8 cellular contexts compared by ENCODE assay signal in genomic region chr11:61362542-61362875, GRCh38. TPM values are rescaled to one million over a fixed set of nuclear protein-coding genes. Genes with fewer than 3 reads are reported as not detected.
A peak's percentile ranks its signal among the peaks of the same experiment; 100 is the strongest.
DNase-seq lines count a peak whose midpoint lies in the region; ATAC-seq, FAIRE-seq and TF ChIP-seq lines count a peak whose summit lies in the region.

No MANE protein-coding gene starts in this region.

- POLR2A ChIA-PET in activated CD4-positive, alpha-beta T cell treated with anti-CD3 and anti-CD28 coated beads for 36 hours (lab: Charles Lee) = interaction anchor here (0.8 to 4.0 kb wide), 8 partner anchors 23 to 320 kb away, joined by 3 to 26 read pairs (median 8); partner anchors contain the start of genes CPSF7, DDB1, SDHAF2 and TKFC
- POLR2A ChIA-PET in GM10248 (lab: Yijun Ruan, JAX) = interaction anchor here (1.2 to 3.9 kb wide), 10 partner anchors 8 to 67 kb away, joined by 3 to 38 read pairs (median 7); partner anchors contain the start of genes CPSF7, SDHAF2 and TMEM216

- H3K27ac ChIP-seq in OCI-LY1 (ENCODE audit: low read depth, low read length, poor library complexity, severe bottlenecking) (peak overlapping the region; percentile 99), astrocyte (ENCODE audit: low read depth, low read length) (peak overlapping the region; percentile 93)

- CTCF ChIA-PET in activated CD4-positive, alpha-beta T cell treated with anti-CD3 and anti-CD28 coated beads for 36 hours (lab: Charles Lee) = interaction anchor here (0.8 to 9.5 kb wide), 10 partner anchors 11 to 531 kb away, joined by 3 to 66 read pairs (median 8); partner anchors contain the start of genes DDB1, TKFC and TMEM216
- CTCF ChIA-PET in GM10248 (lab: Yijun Ruan, JAX) = interaction anchor here (0.8 to 27.1 kb wide), 9 partner anchors 6 to 73 kb away, joined by 3 to 374 read pairs (median 5); partner anchors contain the start of genes DDB1 and TKFC

- H3K4me2 ChIP-seq in OCI-LY1 (ENCODE audit: low read length) (peak overlapping the region; percentile 80), astrocyte (ENCODE audit: low read length) (peak overlapping the region; percentile 96)

- peak overlapping the region; percentile 96 for H3K9ac ChIP-seq in OCI-LY1 (ENCODE audit: low read length)
- peak overlapping the region; percentile 95 for H3K9ac ChIP-seq in astrocyte (ENCODE audit: low read length)

- H3K4me3 ChIP-seq in OCI-LY1 (ENCODE audit: low read depth, low read length, poor library complexity, severe bottlenecking) (peak overlapping the region; percentile 92), astrocyte (ENCODE audit: insufficient read depth, low read depth, low read length) (peak overlapping the region; percentile 90)

- H3K27me3 Mint-ChIP-seq in activated CD4-positive, alpha-beta T cell treated with anti-CD3 and anti-CD28 coated beads for 36 hours = no peaks in the 10 kb centered on the region
- no peaks in the 10 kb centered on the region for H3K27me3 Mint-ChIP-seq in astrocyte (ENCODE audit: low read depth, unreplicated experiment)

- ATAC-seq in activated CD4-positive, alpha-beta T cell treated with anti-CD3 and anti-CD28 coated beads for 36 hours = peak; percentile 28
- ATAC-seq in GM18520 (IDR thresholded peaks at IDR 0.05; ENCODE audit: unreplicated experiment) = no peak

- no peak overlapping the region for H2AFZ ChIP-seq in OCI-LY1 (ENCODE audit: low read length)
- peak overlapping the region; percentile 94 for H2AFZ ChIP-seq in astrocyte (ENCODE audit: low read depth, low read length)

- peak overlapping the region; percentile 100 for H3K27ac Mint-ChIP-seq in activated CD4-positive, alpha-beta T cell treated with anti-CD3 and anti-CD28 coated beads for 36 hours
- H3K27ac Mint-ChIP-seq in astrocyte (ENCODE audit: unreplicated experiment) = peak overlapping the region; percentile 97

- peaks cover 34% of the 10 kb centered on the region for H3K4me1 Mint-ChIP-seq in activated CD4-positive, alpha-beta T cell treated with anti-CD3 and anti-CD28 coated beads for 36 hours
- H3K4me1 Mint-ChIP-seq in astrocyte (ENCODE audit: low read depth, unreplicated experiment) = peaks cover 7% of the 10 kb centered on the region

- H3K9me2 ChIP-seq in OCI-LY1 (ENCODE audit: low read depth, low read length) = no peaks in the 10 kb centered on the region

- peaks cover 11% of the 10 kb centered on the region for H3F3A ChIP-seq in OCI-LY1 (ENCODE audit: insufficient read depth, low read length)

- no peak for FAIRE-seq in astrocyte (lab: Jason Lieb, UNC)

- H3K79me2 ChIP-seq in OCI-LY1 (ENCODE audit: insufficient read depth, low read length) (peaks cover 30% of the 10 kb centered on the region), astrocyte (ENCODE audit: insufficient read depth, low read length) (peaks cover 35% of the 10 kb centered on the region)

- H3K27me3 ChIP-seq in OCI-LY1 (ENCODE audit: insufficient read depth, low read length) (no peaks in the 10 kb centered on the region), astrocyte (ENCODE audit: insufficient read depth, low read length) (no peaks in the 10 kb centered on the region)

- DNase-seq in activated CD4-positive, alpha-beta T cell treated with anti-CD3 and anti-CD28 coated beads for 36 hours = peak; percentile 49
- no peak for DNase-seq in activated CD4-positive, alpha-beta T cell treated with anti-CD3 and anti-CD28 coated beads for 1 hour
- peak; percentile 66 for DNase-seq in astrocyte (ENCODE audit: low read depth)
- peak; percentile 36 for DNase-seq in iPS-NIHi11 (ENCODE audit: low spot score)
- DNase-seq in stimulated activated CD4-positive, alpha-beta T cell treated with anti-CD3 and anti-CD28 coated beads, Interleukin-15, amount 100 ng/mL, for 1 hour (ENCODE audit: low read depth in 1 of 2, low spot score in 1 of 2) = peak; percentile 4 to 5
- DNase-seq in GM10248 (ENCODE audit: extremely low spot score) = no peak

- intact Hi-C loops in activated CD4-positive, alpha-beta T cell treated with anti-CD3 and anti-CD28 coated beads for 36 hours (cut with DNase I, micrococcal nuclease) = loop anchor here (1.0 to 2.0 kb wide), 10 partner anchors 29 to 521 kb away; partner anchors contain the start of genes DDB1 (in 2 of the 2), TKFC (in 2 of the 2), CPSF7 (in 1 of the 2) and FEN1 (in 1 of the 2)

- H3K4me3 Mint-ChIP-seq in activated CD4-positive, alpha-beta T cell treated with anti-CD3 and anti-CD28 coated beads for 36 hours = peak overlapping the region; percentile 100
- peak overlapping the region; percentile 99 for H3K4me3 Mint-ChIP-seq in astrocyte (ENCODE audit: unreplicated experiment)

- H4K20me1 ChIP-seq in OCI-LY1 (ENCODE audit: insufficient read depth, low read length) (no peaks in the 10 kb centered on the region), astrocyte (ENCODE audit: insufficient read depth, low read length) (peaks cover 6% of the 10 kb centered on the region)

- peaks cover 46% of the 10 kb centered on the region for H3K36me3 ChIP-seq in OCI-LY1 (ENCODE audit: insufficient read depth, low read length)
- H3K36me3 ChIP-seq in astrocyte (ENCODE audit: insufficient read depth, low read length) = peaks cover 20% of the 10 kb centered on the region

- H3K9me3 Mint-ChIP-seq in activated CD4-positive, alpha-beta T cell treated with anti-CD3 and anti-CD28 coated beads for 36 hours (ENCODE audit: low read depth) = no peaks in the 10 kb centered on the region
- H3K9me3 Mint-ChIP-seq in astrocyte (ENCODE audit: unreplicated experiment) = peaks cover 2% of the 10 kb centered on the region

- H3K4me1 ChIP-seq in OCI-LY1 (ENCODE audit: insufficient read depth, low read length, severe bottlenecking) (peaks cover 40% of the 10 kb centered on the region), astrocyte (ENCODE audit: insufficient read depth, low read length) (peaks cover 27% of the 10 kb centered on the region)

- peaks cover 27% of the 10 kb centered on the region for H3K36me3 Mint-ChIP-seq in activated CD4-positive, alpha-beta T cell treated with anti-CD3 and anti-CD28 coated beads for 36 hours (ENCODE audit: low read depth)
- peaks cover 12% of the 10 kb centered on the region for H3K36me3 Mint-ChIP-seq in astrocyte (ENCODE audit: low read depth, unreplicated experiment)

- H3K9me3 ChIP-seq in OCI-LY1 (ENCODE audit: low read length) (no peaks in the 10 kb centered on the region), astrocyte (ENCODE audit: insufficient read depth, low read depth, low read length) (no peaks in the 10 kb centered on the region)

- TF ChIP-seq CTCF in OCI-LY1 (IDR thresholded peaks at IDR 0.05; ENCODE audit: low read length) (no peak), astrocyte (IDR thresholded peaks at IDR 0.05; ENCODE audit: insufficient read depth, low read depth, low read length) (no peak), GM10248 (IDR thresholded peaks at IDR 0.05; ENCODE audit: control extremely low read depth, extremely low read depth, low read depth, missing control alignments) (no peak)

RNA-seq across cellular contexts. Expression of gene TMEM138, which starts 0.3 kb away (rescaled TPM):
- 10 to 100 TPM; 38.6 to 56.5 TPM for total RNA-seq in activated CD4-positive, alpha-beta T cell treated with anti-CD3 and anti-CD28 coated beads for 36 hours
- 32.9 and 36.8 TPM in 2 replicates for total RNA-seq in astrocyte

RNA-seq across cellular contexts. Expression of gene CYB561A3, which starts 0.8 kb away (rescaled TPM):
- total RNA-seq in activated CD4-positive, alpha-beta T cell treated with anti-CD3 and anti-CD28 coated beads for 36 hours = 10 to 100 TPM; 31.8 to 34.4 TPM
- total RNA-seq in astrocyte = 26.4 and 29.2 TPM in 2 replicates

RNA-seq across cellular contexts. Expression of gene TKFC, which starts 29.5 kb away (rescaled TPM):
- 100 to 1,000 TPM; 100 to 107 TPM for total RNA-seq in activated CD4-positive, alpha-beta T cell treated with anti-CD3 and anti-CD28 coated beads for 36 hours
- 23.8 and 23.9 TPM in 2 replicates for total RNA-seq in astrocyte

RNA-seq across cellular contexts. Expression of gene DDB1, which starts 29.6 kb away (rescaled TPM):
- total RNA-seq in activated CD4-positive, alpha-beta T cell treated with anti-CD3 and anti-CD28 coated beads for 36 hours = 100 to 1,000 TPM; 258 to 268 TPM
- 222 and 251 TPM in 2 replicates for total RNA-seq in astrocyte

RNA-seq across cellular contexts. Expression of gene TMEM216, which starts 29.9 kb away (rescaled TPM):
- total RNA-seq in activated CD4-positive, alpha-beta T cell treated with anti-CD3 and anti-CD28 coated beads for 36 hours = 1 to 10 TPM; 8.3 to 8.8 TPM
- total RNA-seq in astrocyte = 7.8 and 8.3 TPM in 2 replicates

Comparison
In these comparisons a context has a peak if more than half of its experiments do, and no peak if none do; other contexts are left out.
1. DNase-seq: peak in activated CD4-positive, alpha-beta T cell treated with anti-CD3 and anti-CD28 coated beads for 36 hours (single experiment), astrocyte (single experiment), iPS-NIHi11 (single experiment) and stimulated activated CD4-positive, alpha-beta T cell treated with anti-CD3 and anti-CD28 coated beads, Interleukin-15, amount 100 ng/mL, for 1 hour (2 of 2); none in activated CD4-positive, alpha-beta T cell treated with anti-CD3 and anti-CD28 coated beads for 1 hour (single experiment) and GM10248 (single experiment).